Comparison of ENCODE assay signal across 7 cellular contexts in genomic region chr15:58934974-58935373, GRCh38. TPM values are rescaled to one million over a fixed set of nuclear protein-coding genes. Genes with fewer than 3 reads are reported as not detected.
DNase-seq lines count a peak whose midpoint lies in the region; ATAC-seq and TF ChIP-seq lines count a peak whose summit lies in the region.
"Not testable (repeated sequence)": the region's sequence is repeated elsewhere in the genome, so short reads cannot be mapped to it uniquely, and the experiment has no call there.

No MANE protein-coding gene starts in this region.

- CTCF ChIA-PET in OCI-LY7 (lab: Charles Lee; ENCODE audit: unreplicated experiment) = not testable (repeated sequence)
- CTCF ChIA-PET in naive thymus-derived CD4-positive, alpha-beta T cell (lab: Charles Lee) = interaction anchor here (1.3 kb wide), 1 partner anchor 20 kb away, joined by 3 read pairs; no protein-coding TSS in a partner anchor

- H3K9me3 ChIP-seq in DOHH2 (ENCODE audit: control insufficient read depth, insufficient read depth, low read length); OCI-LY7 (ENCODE audit: low read length); esophagus (ENCODE audit: control insufficient read depth in 2 of 2, insufficient read depth in 1 of 2, low read depth in 1 of 2, low read length in 1 of 2); naive thymus-derived CD4-positive, alpha-beta T cell (ENCODE audit: control insufficient read depth in 2 of 3, low read length in 3 of 3); sigmoid colon: not testable (repeated sequence)

- peak overlapping the region; percentile 98 for H3K4me3 Mint-ChIP-seq in activated CD4-positive, alpha-beta T cell treated with anti-CD3 and anti-CD28 coated beads, Interleukin-2, amount 10 ng/mL, durations not matched to agents 24 days and 14 days
- peak overlapping the region; percentile 91 for H3K4me3 Mint-ChIP-seq in activated naive CD8-positive, alpha-beta T cell treated with anti-CD3 and anti-CD28 coated beads, Interleukin-2, amount 10 ng/mL, durations not matched to agents 7 days and 5 days
- H3K4me3 Mint-ChIP-seq in naive thymus-derived CD4-positive, alpha-beta T cell = peak overlapping the region in 8 of 10 donors; percentile 3 to 98 (median 93)

- TF ChIP-seq POLR2A in sigmoid colon (IDR thresholded peaks at IDR 0.05) = not testable (repeated sequence)

- H3K4me1 ChIP-seq in DOHH2 (ENCODE audit: control insufficient read depth, low read length) = peaks cover 22% of the 10 kb centered on the region
- H3K4me1 ChIP-seq in OCI-LY7 (ENCODE audit: insufficient read depth, low read length, poor library complexity, severe bottlenecking) = peaks cover 20% of the 10 kb centered on the region
- not testable (repeated sequence) for H3K4me1 ChIP-seq in esophagus (ENCODE audit: control insufficient read depth in 2 of 2, insufficient read depth in 2 of 2, low read length in 1 of 2)
- H3K4me1 ChIP-seq in naive thymus-derived CD4-positive, alpha-beta T cell (ENCODE audit: control insufficient read depth in 2 of 2, insufficient read depth in 2 of 2, low read length in 2 of 2) = peaks cover 19 to 21% of the 10 kb centered on the region in 2 donors
- H3K4me1 ChIP-seq in sigmoid colon = peaks cover 4 to 30% (median 20%) of the 10 kb centered on the region in 4 donors

- H3K27ac Mint-ChIP-seq in activated CD4-positive, alpha-beta T cell treated with anti-CD3 and anti-CD28 coated beads, Interleukin-2, amount 10 ng/mL, durations not matched to agents 24 days and 14 days = peak overlapping the region; percentile 100
- H3K27ac Mint-ChIP-seq in activated naive CD8-positive, alpha-beta T cell treated with anti-CD3 and anti-CD28 coated beads, Interleukin-2, amount 10 ng/mL, durations not matched to agents 7 days and 5 days = peak overlapping the region; percentile 98
- peak overlapping the region; percentile 98 to 100 (median 99) for H3K27ac Mint-ChIP-seq in naive thymus-derived CD4-positive, alpha-beta T cell

- H3K27me3 Mint-ChIP-seq in activated CD4-positive, alpha-beta T cell treated with anti-CD3 and anti-CD28 coated beads, Interleukin-2, amount 10 ng/mL, durations not matched to agents 24 days and 14 days; activated naive CD8-positive, alpha-beta T cell treated with anti-CD3 and anti-CD28 coated beads, Interleukin-2, amount 10 ng/mL, durations not matched to agents 7 days and 5 days; naive thymus-derived CD4-positive, alpha-beta T cell: not testable (repeated sequence)

- not testable (repeated sequence) for H3K9me3 Mint-ChIP-seq in activated CD4-positive, alpha-beta T cell treated with anti-CD3 and anti-CD28 coated beads, Interleukin-2, amount 10 ng/mL, durations not matched to agents 24 days and 14 days; activated naive CD8-positive, alpha-beta T cell treated with anti-CD3 and anti-CD28 coated beads, Interleukin-2, amount 10 ng/mL, durations not matched to agents 7 days and 5 days; naive thymus-derived CD4-positive, alpha-beta T cell

- H3K4me1 Mint-ChIP-seq in activated CD4-positive, alpha-beta T cell treated with anti-CD3 and anti-CD28 coated beads, Interleukin-2, amount 10 ng/mL, durations not matched to agents 24 days and 14 days = peaks cover 21% of the 10 kb centered on the region
- peaks cover 19% of the 10 kb centered on the region for H3K4me1 Mint-ChIP-seq in activated naive CD8-positive, alpha-beta T cell treated with anti-CD3 and anti-CD28 coated beads, Interleukin-2, amount 10 ng/mL, durations not matched to agents 7 days and 5 days
- peaks cover 14 to 34% (median 27%) of the 10 kb centered on the region in 7 donors for H3K4me1 Mint-ChIP-seq in naive thymus-derived CD4-positive, alpha-beta T cell

- 89 to 91% methylated on average over 8 of the region's 8 CpGs for WGBS in esophagus, 2 donors
- WGBS in sigmoid colon, 2 donors = 96 to 97% methylated on average over 8 of the region's 8 CpGs

- H3K27ac ChIP-seq in DOHH2 (ENCODE audit: low read depth, low read length); OCI-LY7 (ENCODE audit: low read depth, low read length, poor library complexity, severe bottlenecking): not testable (repeated sequence)
- H3K27ac ChIP-seq in esophagus (ENCODE audit: low read depth in 2 of 2, low read length in 1 of 2) (peak overlapping the region; percentile 65 to 75), sigmoid colon (peak overlapping the region; percentile 96 to 100 (median 98))
- H3K27ac ChIP-seq in naive thymus-derived CD4-positive, alpha-beta T cell (ENCODE audit: low read depth, low read length) = peak overlapping the region; percentile 93

- not testable (repeated sequence) for TF ChIP-seq EP300 in sigmoid colon (IDR thresholded peaks at IDR 0.05)

- not testable (repeated sequence) for H3K27me3 ChIP-seq in DOHH2 (ENCODE audit: control insufficient read depth, low read length); esophagus (ENCODE audit: control insufficient read depth in 1 of 2, insufficient read depth in 2 of 2, low read length in 2 of 2); naive thymus-derived CD4-positive, alpha-beta T cell (ENCODE audit: control insufficient read depth in 2 of 2, insufficient read depth in 2 of 2, low read length in 2 of 2); sigmoid colon

- H3K36me3 ChIP-seq in DOHH2 (ENCODE audit: control insufficient read depth, low read length) (peaks cover 26% of the 10 kb centered on the region), OCI-LY7 (ENCODE audit: insufficient read depth, low read length) (peaks cover 13% of the 10 kb centered on the region)
- not testable (repeated sequence) for H3K36me3 ChIP-seq in esophagus (ENCODE audit: control insufficient read depth in 2 of 2, insufficient read depth in 2 of 2, low read length in 1 of 2); naive thymus-derived CD4-positive, alpha-beta T cell (ENCODE audit: control insufficient read depth in 2 of 3, insufficient read depth in 3 of 3, low read length in 3 of 3); sigmoid colon

- BruUV-seq in OCI-LY7 (replicated peaks; lab: Mats Ljungman, UMichigan) = not testable (repeated sequence)

- not testable (repeated sequence) for DNase-seq in OCI-LY7 (ENCODE audit: low spot score); activated CD4-positive, alpha-beta T cell treated with anti-CD3 and anti-CD28 coated beads, Interleukin-2, amount 10 ng/mL, durations not matched to agents 24 days and 14 days; activated naive CD8-positive, alpha-beta T cell treated with anti-CD3 and anti-CD28 coated beads, Interleukin-2, amount 10 ng/mL, durations not matched to agents 7 days and 5 days; naive thymus-derived CD4-positive, alpha-beta T cell; sigmoid colon

- not testable (repeated sequence) for H3K9me2 ChIP-seq in DOHH2 (replicated peaks; ENCODE audit: control insufficient read depth, low read length); OCI-LY7 (ENCODE audit: insufficient read depth, low read length)

- ATAC-seq in activated naive CD8-positive, alpha-beta T cell treated with anti-CD3 and anti-CD28 coated beads, Interleukin-2, amount 10 ng/mL, durations not matched to agents 7 days and 5 days (ENCODE audit: low read depth); naive thymus-derived CD4-positive, alpha-beta T cell: not testable (repeated sequence)

- H3K36me3 Mint-ChIP-seq in activated CD4-positive, alpha-beta T cell treated with anti-CD3 and anti-CD28 coated beads, Interleukin-2, amount 10 ng/mL, durations not matched to agents 24 days and 14 days (ENCODE audit: low read depth) = peaks cover 15% of the 10 kb centered on the region
- H3K36me3 Mint-ChIP-seq in activated naive CD8-positive, alpha-beta T cell treated with anti-CD3 and anti-CD28 coated beads, Interleukin-2, amount 10 ng/mL, durations not matched to agents 7 days and 5 days; naive thymus-derived CD4-positive, alpha-beta T cell: not testable (repeated sequence)

- TF ChIP-seq CTCF in DOHH2 (IDR thresholded peaks at IDR 0.05; ENCODE audit: low read depth, low read length, poor library complexity, severe bottlenecking); OCI-LY7 (conservative IDR thresholded peaks at IDR 0.05; ENCODE audit: low read length); sigmoid colon (IDR thresholded peaks at IDR 0.05): not testable (repeated sequence)

- H3F3A ChIP-seq in DOHH2 (ENCODE audit: control insufficient read depth, insufficient read depth) = not testable (repeated sequence)

- peak overlapping the region; percentile 93 for H2AFZ ChIP-seq in OCI-LY7 (ENCODE audit: low read length)

- POLR2A ChIA-PET in OCI-LY7 (lab: Charles Lee) = interaction anchor here (1.5 to 1.7 kb wide), 3 partner anchors 17 to 164 kb away, joined by 3 to 6 read pairs (median 3); partner anchors contain the start of gene MINDY2
- POLR2A ChIA-PET in activated naive CD8-positive, alpha-beta T cell treated with anti-CD3 and anti-CD28 coated beads, Interleukin-2, amount 10 ng/mL, durations not matched to agents 7 days and 5 days (lab: Charles Lee) = not testable (repeated sequence)
- POLR2A ChIA-PET in naive thymus-derived CD4-positive, alpha-beta T cell (lab: Charles Lee) = interaction anchor here (1.0 kb wide), 1 partner anchor 53 kb away, joined by 3 read pairs; no protein-coding TSS in a partner anchor

- intact Hi-C loops in OCI-LY7 (cut with micrococcal nuclease; ENCODE audit: unreplicated experiment) (loop anchor here (10.0 kb wide), 1 partner anchor 190 kb away; the partner anchor contains the start of gene ADAM10), sigmoid colon (cut with DNase I) (loop anchor here (5.0 to 10.0 kb wide), 3 partner anchors 60 to 722 kb away; partner anchors contain the start of genes ADAM10 and GTF2A2)
- intact Hi-C loops in activated CD4-positive, alpha-beta T cell treated with anti-CD3 and anti-CD28 coated beads, Interleukin-2, amount 10 ng/mL, durations not matched to agents 24 days and 14 days (cut with micrococcal nuclease) = loop anchor here (1.0 kb wide), 1 partner anchor 52 kb away; the partner anchor contains the start of gene RNF111
- intact Hi-C loops in naive thymus-derived CD4-positive, alpha-beta T cell (cut with micrococcal nuclease) = loop anchor here (1.0 to 10.0 kb wide), 3 partner anchors 22 to 1230 kb away; partner anchors contain the start of gene POLR2M (in 1 of the 2)

- peaks cover 38% of the 10 kb centered on the region for H3K79me2 ChIP-seq in DOHH2 (ENCODE audit: control insufficient read depth, low read length)
- peaks cover 29% of the 10 kb centered on the region for H3K79me2 ChIP-seq in OCI-LY7 (ENCODE audit: insufficient read depth, low read depth, low read length)

- H3K4me3 ChIP-seq in DOHH2 (ENCODE audit: low read length) = peak overlapping the region; percentile 95
- peak overlapping the region; percentile 77 for H3K4me3 ChIP-seq in OCI-LY7 (ENCODE audit: low read depth, low read length, poor library complexity, severe bottlenecking)
- not testable (repeated sequence) for H3K4me3 ChIP-seq in esophagus (ENCODE audit: low read depth in 1 of 2, low read length in 2 of 2); naive thymus-derived CD4-positive, alpha-beta T cell (ENCODE audit: low read length); sigmoid colon

- H4K20me1 ChIP-seq in DOHH2 (ENCODE audit: control insufficient read depth, insufficient read depth, low read depth, low read length); OCI-LY7 (ENCODE audit: insufficient read depth, low read length): not testable (repeated sequence)

- peak overlapping the region; percentile 76 for H3K4me2 ChIP-seq in DOHH2 (ENCODE audit: low read length)
- peak overlapping the region; percentile 82 for H3K4me2 ChIP-seq in OCI-LY7 (ENCODE audit: low read length)

RNA-seq across cellular contexts. Expression of gene SLTM, which starts 1.5 kb away (rescaled TPM):
- 103 and 158 TPM in 2 replicates for total RNA-seq in OCI-LY7 (2014; rRNA removed; shearing (Covaris generic))
- total RNA-seq in OCI-LY7 (2022) (121 and 129 TPM in 2 replicates), sigmoid colon (100 to 1,000 TPM in 2 of 4 donors, 10 to 100 TPM in 2; 83.5 to 107 (median 95.7) TPM)
- total RNA-seq in activated CD4-positive, alpha-beta T cell treated with anti-CD3 and anti-CD28 coated beads, Interleukin-2, amount 10 ng/mL, durations not matched to agents 24 days and 14 days = 126 and 127 TPM in 2 replicates
- total RNA-seq in activated naive CD8-positive, alpha-beta T cell treated with anti-CD3 and anti-CD28 coated beads, Interleukin-2, amount 10 ng/mL, durations not matched to agents 7 days and 5 days = 100 to 1,000 TPM; 130 TPM
- polyA plus RNA-seq in esophagus (10 to 100 TPM; 57.6 to 62.7 TPM), sigmoid colon (10 to 100 TPM; 34.8 to 63.0 (median 45.5) TPM)
- 100 to 1,000 TPM; 118 to 166 (median 159) TPM for total RNA-seq in naive thymus-derived CD4-positive, alpha-beta T cell
- 10 to 100 TPM; 56.3 to 65.6 TPM for polyA plus RNA-seq in naive thymus-derived CD4-positive, alpha-beta T cell

RNA-seq across cellular contexts. Expression of gene RNF111, which starts 52.5 kb away (rescaled TPM):
- 19.2 and 20.4 TPM in 2 replicates for total RNA-seq in OCI-LY7 (2014; rRNA removed; shearing (Covaris generic))
- total RNA-seq in OCI-LY7 (2022) (41.6 and 42.7 TPM in 2 replicates), sigmoid colon (10 to 100 TPM; 15.0 to 28.6 (median 20.8) TPM)
- total RNA-seq in activated CD4-positive, alpha-beta T cell treated with anti-CD3 and anti-CD28 coated beads, Interleukin-2, amount 10 ng/mL, durations not matched to agents 24 days and 14 days = 32.9 and 35.1 TPM in 2 replicates
- 10 to 100 TPM; 38.2 to 46.9 TPM for total RNA-seq in activated naive CD8-positive, alpha-beta T cell treated with anti-CD3 and anti-CD28 coated beads, Interleukin-2, amount 10 ng/mL, durations not matched to agents 7 days and 5 days
- polyA plus RNA-seq in esophagus (1 to 10 TPM; 7.6 to 9.7 TPM), sigmoid colon (10 to 100 TPM in 1 of 3 donors, 1 to 10 TPM in 2; 7.6 to 13.8 (median 9.6) TPM)
- total RNA-seq in naive thymus-derived CD4-positive, alpha-beta T cell = 10 to 100 TPM; 50.8 to 61.1 (median 57.9) TPM
- 10 to 100 TPM; 16.1 to 16.7 TPM for polyA plus RNA-seq in naive thymus-derived CD4-positive, alpha-beta T cell
